In genomic region chr7:854118-854775, GRCh38 we compare ENCODE assay signal across 25 cellular contexts.
"Had no signal": no experiment of that assay in that cellular context is flagged by ENCODE, and none has a peak within 500 bp of the region (broad histone marks: within the 10 kb centered on the region; RNA-seq: fewer than 3 reads in every experiment).

No MANE protein-coding gene starts in this region.

- H3K4me3 Mint-ChIP-seq: activated CD4-positive, alpha-beta memory T cell treated with anti-CD3 and anti-CD28 coated beads, Interleukin-2, amount 10 ng/mL, durations not matched to agents 7 days and 5 days; activated CD4-positive, alpha-beta T cell treated with anti-CD3 and anti-CD28 coated beads, Interleukin-2, amount 10 ng/mL, durations not matched to agents 7 days and 5 days; activated naive CD4-positive, alpha-beta T cell treated with anti-CD3 and anti-CD28 coated beads, Interleukin-2, amount 10 ng/mL, durations not matched to agents 7 days and 5 days; activated naive CD8-positive, alpha-beta T cell treated with anti-CD3 and anti-CD28 coated beads, Interleukin-2, amount 10 ng/mL, durations not matched to agents 7 days and 5 days; activated T-cell treated with anti-CD3 and anti-CD28 coated beads, Interleukin-2, amount 50 U/mL, for 24 hours; activated T-cell treated with anti-CD3 and anti-CD28 coated beads, Interleukin-2, amount 50 U/mL, for 72 hours; brain had no signal

- H3K27me3 Mint-ChIP-seq: activated CD4-positive, alpha-beta memory T cell treated with anti-CD3 and anti-CD28 coated beads, Interleukin-2, amount 10 ng/mL, durations not matched to agents 7 days and 5 days; activated CD4-positive, alpha-beta T cell treated with anti-CD3 and anti-CD28 coated beads, Interleukin-2, amount 10 ng/mL, durations not matched to agents 7 days and 5 days; activated naive CD4-positive, alpha-beta T cell treated with anti-CD3 and anti-CD28 coated beads, Interleukin-2, amount 10 ng/mL, durations not matched to agents 7 days and 5 days; activated naive CD8-positive, alpha-beta T cell treated with anti-CD3 and anti-CD28 coated beads, Interleukin-2, amount 10 ng/mL, durations not matched to agents 7 days and 5 days; activated T-cell treated with anti-CD3 and anti-CD28 coated beads, Interleukin-2, amount 50 U/mL, for 24 hours; brain had no signal

- H3K4me1 ChIP-seq: ascending aorta, breast epithelium, colonic mucosa had no signal

- H3K4me1 Mint-ChIP-seq: activated CD4-positive, alpha-beta memory T cell treated with anti-CD3 and anti-CD28 coated beads, Interleukin-2, amount 10 ng/mL, durations not matched to agents 7 days and 5 days; activated CD4-positive, alpha-beta T cell treated with anti-CD3 and anti-CD28 coated beads, Interleukin-2, amount 10 ng/mL, durations not matched to agents 7 days and 5 days; activated naive CD4-positive, alpha-beta T cell treated with anti-CD3 and anti-CD28 coated beads, Interleukin-2, amount 10 ng/mL, durations not matched to agents 7 days and 5 days; activated naive CD8-positive, alpha-beta T cell treated with anti-CD3 and anti-CD28 coated beads, Interleukin-2, amount 10 ng/mL, durations not matched to agents 7 days and 5 days; brain had no signal

- H3K9me3 ChIP-seq: ascending aorta, breast epithelium, colonic mucosa had no signal

- H3K27ac ChIP-seq: ascending aorta, breast epithelium, cardiac muscle cell, colonic mucosa had no signal

- DNase-seq: activated CD4-positive, alpha-beta memory T cell treated with anti-CD3 and anti-CD28 coated beads, Interleukin-2, amount 10 ng/mL, durations not matched to agents 7 days and 5 days; activated CD4-positive, alpha-beta T cell treated with anti-CD3 and anti-CD28 coated beads for 4 hours; activated CD4-positive, alpha-beta T cell treated with anti-CD3 and anti-CD28 coated beads, Interleukin-2, amount 10 ng/mL, durations not matched to agents 7 days and 5 days; activated CD4-positive, alpha-beta T cell treated with anti-CD3 and anti-CD28 coated beads, Interleukin-2, amount 50 U/mL, for 4 hours; activated CD4-positive, CD25-positive, alpha-beta regulatory T cell; activated CD4-positive, CD25-positive, alpha-beta regulatory T cell treated with anti-CD3 and anti-CD28 coated beads, Interleukin-2, amount 50 U/mL, for 72 hours; activated CD8-positive, alpha-beta memory T cell treated with anti-CD3 and anti-CD28 coated beads, Interleukin-2, amount 50 U/mL, for 48 hours; activated gamma-delta T cell; activated naive CD4-positive, alpha-beta T cell; activated naive CD4-positive, alpha-beta T cell treated with anti-CD3 and anti-CD28 coated beads, Interleukin-2, amount 10 ng/mL, durations not matched to agents 7 days and 5 days; activated naive CD8-positive, alpha-beta T cell treated with anti-CD3 and anti-CD28 coated beads, Interleukin-2, amount 10 ng/mL, durations not matched to agents 7 days and 5 days; activated T-cell treated with anti-CD3 and anti-CD28 coated beads for 4 hours; activated T-cell treated with anti-CD3 and anti-CD28 coated beads, Interleukin-2, amount 50 U/mL, for 24 hours; activated T-cell treated with anti-CD3 and anti-CD28 coated beads, Interleukin-2, amount 50 U/mL, for 72 hours; central memory CD4-positive, alpha-beta T cell; cerebellar nuclear complex; colonic mucosa; effector CD8-positive, alpha-beta T cell; foreskin fibroblast; T-helper 2 cell had no signal

- H3K4me3 ChIP-seq: ascending aorta, breast epithelium, cardiac muscle cell, colonic mucosa had no signal

- H3K27ac Mint-ChIP-seq: activated CD4-positive, alpha-beta memory T cell treated with anti-CD3 and anti-CD28 coated beads, Interleukin-2, amount 10 ng/mL, durations not matched to agents 7 days and 5 days; activated CD4-positive, alpha-beta T cell treated with anti-CD3 and anti-CD28 coated beads, Interleukin-2, amount 10 ng/mL, durations not matched to agents 7 days and 5 days; activated naive CD4-positive, alpha-beta T cell treated with anti-CD3 and anti-CD28 coated beads, Interleukin-2, amount 10 ng/mL, durations not matched to agents 7 days and 5 days; activated naive CD4-positive, alpha-beta T cell treated with anti-CD3 and anti-CD28 coated beads, Interleukin-2, amount 50 U/mL, for 72 hours; activated naive CD8-positive, alpha-beta T cell treated with anti-CD3 and anti-CD28 coated beads, Interleukin-2, amount 10 ng/mL, durations not matched to agents 7 days and 5 days; activated T-cell treated with anti-CD3 and anti-CD28 coated beads, Interleukin-2, amount 50 U/mL, for 24 hours; activated T-cell treated with anti-CD3 and anti-CD28 coated beads, Interleukin-2, amount 50 U/mL, for 72 hours had no signal

- H3K9me3 Mint-ChIP-seq: activated CD4-positive, alpha-beta memory T cell treated with anti-CD3 and anti-CD28 coated beads, Interleukin-2, amount 10 ng/mL, durations not matched to agents 7 days and 5 days; activated CD4-positive, alpha-beta T cell treated with anti-CD3 and anti-CD28 coated beads, Interleukin-2, amount 10 ng/mL, durations not matched to agents 7 days and 5 days; activated naive CD4-positive, alpha-beta T cell treated with anti-CD3 and anti-CD28 coated beads, Interleukin-2, amount 10 ng/mL, durations not matched to agents 7 days and 5 days; activated naive CD4-positive, alpha-beta T cell treated with anti-CD3 and anti-CD28 coated beads, Interleukin-2, amount 50 U/mL, for 72 hours; activated naive CD8-positive, alpha-beta T cell treated with anti-CD3 and anti-CD28 coated beads, Interleukin-2, amount 10 ng/mL, durations not matched to agents 7 days and 5 days; activated T-cell treated with anti-CD3 and anti-CD28 coated beads, Interleukin-2, amount 50 U/mL, for 24 hours; activated T-cell treated with anti-CD3 and anti-CD28 coated beads, Interleukin-2, amount 50 U/mL, for 72 hours; brain had no signal

- H3K27me3 ChIP-seq: ascending aorta, breast epithelium, cardiac muscle cell, colonic mucosa had no signal
